21 cellular contexts compared by ENCODE assay signal in genomic region chr2:166233244-166233643, GRCh38.
"Had no signal": no experiment of that assay in that cellular context is flagged by ENCODE, and none has a peak within 500 bp of the region (broad histone marks: within the 10 kb centered on the region; RNA-seq: fewer than 3 reads in every experiment).

No MANE protein-coding gene starts in this region.

- H3K27ac Mint-ChIP-seq: naive thymus-derived CD8-positive, alpha-beta T cell had no signal

- H3K27ac ChIP-seq: dorsolateral prefrontal cortex, gastroesophageal sphincter, neutrophil, ovary, right atrium auricular region, suprapubic skin, thyroid gland, upper lobe of left lung, uterus had no signal

- H3K4me1 ChIP-seq: gastroesophageal sphincter, right atrium auricular region, suprapubic skin, thyroid gland, uterus had no signal

- H3K4me1 Mint-ChIP-seq: naive thymus-derived CD8-positive, alpha-beta T cell had no signal

- H3K36me3 ChIP-seq: gastroesophageal sphincter, ovary, right atrium auricular region, suprapubic skin, thyroid gland, upper lobe of left lung, uterus had no signal

- DNase-seq: cortex of kidney; dorsolateral prefrontal cortex; effector CD8-positive, alpha-beta T cell; foreskin fibroblast; glutamatergic neuron; islet precursor cell; mammary epithelial cell; naive thymus-derived CD8-positive, alpha-beta T cell; ovary; small intestine; stimulated activated CD4-positive, alpha-beta T cell treated with anti-CD3 and anti-CD28 coated beads, Interleukin-12 subunit alpha, Interleukin-12 subunit beta, amount 100 ng/mL, for 4 hours; stimulated activated naive CD4-positive, alpha-beta T cell treated with Interleukin-2 at 50 U/mL for 16 hours; thyroid gland; upper lobe of left lung; uterus had no signal

- H3K27me3 Mint-ChIP-seq: naive thymus-derived CD8-positive, alpha-beta T cell had no signal

- ATAC-seq: esophagus mucosa; gastroesophageal sphincter; left lobe of liver; naive thymus-derived CD8-positive, alpha-beta T cell had no signal

- H3K4me3 Mint-ChIP-seq: naive thymus-derived CD8-positive, alpha-beta T cell had no signal

- H3K36me3 Mint-ChIP-seq: naive thymus-derived CD8-positive, alpha-beta T cell had no signal

- H3K9me3 Mint-ChIP-seq: naive thymus-derived CD8-positive, alpha-beta T cell had no signal

- H3K27me3 ChIP-seq: dorsolateral prefrontal cortex, gastroesophageal sphincter, neutrophil, ovary, right atrium auricular region, suprapubic skin, thyroid gland, upper lobe of left lung, uterus had no signal

- H3K4me3 ChIP-seq: dorsolateral prefrontal cortex, gastroesophageal sphincter, ovary, right atrium auricular region, suprapubic skin, thyroid gland, upper lobe of left lung, uterus had no signal

- H3K9me3 ChIP-seq: gastroesophageal sphincter, neutrophil, ovary, right atrium auricular region, suprapubic skin, thyroid gland, upper lobe of left lung, uterus had no signal
